ENCODE assay signal across 1 cellular context in genomic region chr11:65185166-65185565, GRCh38.
TF ChIP-seq lines count a peak whose summit lies in the region.

No MANE protein-coding gene starts in this region.

TF ChIP-seq in H1, 55 proteins besides CTCF, POLR2A, EP300 and RAD21:
- TF ChIP-seq SP1 (IDR thresholded peaks at IDR 0.05; ENCODE audit: low read depth, low read length) (peak; percentile 49; the same call in 1 of the 2 replicates), POLR2AphosphoS5 (IDR thresholded peaks at IDR 0.05; ENCODE audit: low read depth, low read length) (no peak), HDAC2 (IDR thresholded peaks at IDR 0.05; ENCODE audit: borderline replicate concordance in 1 of 2, low read depth in 2 of 2, low read length in 2 of 2) (0 out of 4 replicates have a peak, but pooled peaks of 1 of the 2 experiments have one; percentile 3)
